22 cellular contexts compared by ENCODE assay signal in the genomic region with DNA sequence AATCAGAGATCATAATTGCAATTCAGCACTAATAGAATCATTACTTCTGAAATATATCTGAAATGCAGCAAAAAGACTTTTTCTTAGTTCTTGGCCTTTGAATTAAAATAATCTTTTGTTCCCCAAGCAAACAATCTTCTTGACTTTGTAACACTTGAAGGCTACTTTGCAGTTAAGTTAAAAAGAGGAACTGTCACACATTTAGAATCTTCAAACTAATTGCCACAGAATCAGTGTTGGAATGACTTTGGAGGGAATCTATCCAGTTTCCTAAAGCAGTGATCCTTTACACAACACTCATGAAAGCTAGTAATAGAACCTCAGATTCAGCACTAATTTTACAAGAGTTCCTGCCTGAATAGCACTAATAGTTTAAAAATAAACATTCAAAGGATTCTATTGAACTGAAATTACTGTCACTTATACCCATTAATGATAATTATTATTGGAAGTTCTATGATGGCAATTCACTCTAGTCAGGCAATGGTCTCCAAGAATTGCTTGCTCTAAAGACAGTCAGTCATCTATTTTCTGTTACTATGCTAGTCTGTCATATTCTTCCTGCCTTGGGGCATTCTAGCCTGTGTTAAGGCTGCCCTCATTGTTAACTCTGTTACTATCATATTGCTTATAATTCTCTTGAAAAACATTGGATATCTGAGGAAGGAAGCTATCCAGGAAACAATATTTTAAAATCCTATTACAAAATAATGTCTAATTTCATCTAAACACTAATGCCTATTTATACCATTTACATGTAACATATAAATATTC.
"Had no signal": no experiment of that assay in that cellular context is flagged by ENCODE, and none has a peak within 500 bp of the region (broad histone marks: within the 10 kb centered on the region; RNA-seq: fewer than 3 reads in every experiment).

No MANE protein-coding gene starts in this region.

- H3K4me1 Mint-ChIP-seq: activated B cell treated with CpG ODN at 0.5 μM for 24 hours, nephron progenitor cell had no signal

- H3K36me3 ChIP-seq: cardiac muscle cell, thyroid gland had no signal

- H3K27ac ChIP-seq: cardiac muscle cell, thyroid gland had no signal

- H3K4me3 Mint-ChIP-seq: activated B cell treated with CpG ODN at 0.5 μM for 24 hours; activated CD4-positive, alpha-beta memory T cell treated with anti-CD3 and anti-CD28 coated beads for 36 hours; activated naive CD8-positive, alpha-beta T cell; activated T-helper 1 cell treated with anti-CD3 and anti-CD28 coated beads, Interleukin-12 subunit alpha, Interleukin-12 subunit beta, Interleukin-2, Interleukin-4 antibody, amounts not matched to agents 30 ng/mL and 10 ng/mL and 1 ng/mL, durations not matched to agents 14 hours and 24 hours and 36 hours; dendritic cell treated with granulocyte-macrophage colony-stimulating factor and Interleukin-4, amounts not matched to agents 40 ng/mL and 50 ng/mL, for 4 days; nephron progenitor cell had no signal

- ATAC-seq: left lobe of liver had no signal

- H3K27me3 ChIP-seq: cardiac muscle cell, thyroid gland had no signal

- H3K9me3 ChIP-seq: thyroid gland had no signal

- FAIRE-seq: endothelial cell of umbilical vein, kidney had no signal

- H3K4me3 ChIP-seq: cardiac muscle cell, thyroid gland had no signal

- H3K9me3 Mint-ChIP-seq: activated B cell treated with CpG ODN at 0.5 μM for 24 hours; activated CD4-positive, alpha-beta memory T cell treated with anti-CD3 and anti-CD28 coated beads for 36 hours; activated T-helper 1 cell treated with anti-CD3 and anti-CD28 coated beads, Interleukin-12 subunit alpha, Interleukin-12 subunit beta, Interleukin-2, Interleukin-4 antibody, amounts not matched to agents 30 ng/mL and 10 ng/mL and 1 ng/mL, durations not matched to agents 14 hours and 24 hours and 36 hours; dendritic cell treated with granulocyte-macrophage colony-stimulating factor and Interleukin-4, amounts not matched to agents 40 ng/mL and 50 ng/mL, for 4 days; nephron progenitor cell had no signal

- H3K36me3 Mint-ChIP-seq: activated CD4-positive, alpha-beta memory T cell treated with anti-CD3 and anti-CD28 coated beads for 36 hours; activated naive CD8-positive, alpha-beta T cell had no signal

- DNase-seq: activated B cell treated with CpG ODN at 0.5 μM for 24 hours; activated CD4-positive, alpha-beta memory T cell treated with anti-CD3 and anti-CD28 coated beads for 36 hours; activated CD4-positive, alpha-beta T cell treated with anti-CD3 and anti-CD28 coated beads for 4 hours; activated gamma-delta T cell treated with Interleukin-2 at 50 U/mL for 16 hours; activated T-cell treated with anti-CD3 and anti-CD28 coated beads for 4 hours; effector memory CD4-positive, alpha-beta T cell; head of caudate nucleus; kidney; midbrain; nephron progenitor cell; nucleus accumbens; stimulated activated CD4-positive, alpha-beta T cell treated with anti-CD3 and anti-CD28 coated beads, Interleukin-12 subunit alpha, Interleukin-12 subunit beta, amount 100 ng/mL, for 4 hours; stimulated activated CD4-positive, alpha-beta T cell treated with anti-CD3 and anti-CD28 coated beads, Interleukin-1b, Interleukin-23, amount 100 ng/mL, for 48 hours; stimulated activated CD8-positive, alpha-beta memory T cell treated with anti-CD3 and anti-CD28 coated beads, Interleukin-4, amount 100 ng/mL, for 48 hours; stimulated activated naive CD4-positive, alpha-beta T cell treated with Interleukin-2 at 50 U/mL for 16 hours; thyroid gland had no signal

- H3K27ac Mint-ChIP-seq: activated B cell treated with CpG ODN at 0.5 μM for 24 hours; activated CD4-positive, alpha-beta memory T cell treated with anti-CD3 and anti-CD28 coated beads for 36 hours; activated naive CD8-positive, alpha-beta T cell; activated T-helper 1 cell treated with anti-CD3 and anti-CD28 coated beads, Interleukin-12 subunit alpha, Interleukin-12 subunit beta, Interleukin-2, Interleukin-4 antibody, amounts not matched to agents 30 ng/mL and 10 ng/mL and 1 ng/mL, durations not matched to agents 14 hours and 24 hours and 36 hours; dendritic cell treated with granulocyte-macrophage colony-stimulating factor and Interleukin-4, amounts not matched to agents 40 ng/mL and 50 ng/mL, for 4 days; nephron progenitor cell had no signal

- H3K4me1 ChIP-seq: thyroid gland had no signal

- H3K27me3 Mint-ChIP-seq: activated B cell treated with CpG ODN at 0.5 μM for 24 hours; activated CD4-positive, alpha-beta memory T cell treated with anti-CD3 and anti-CD28 coated beads for 36 hours; activated naive CD8-positive, alpha-beta T cell; dendritic cell treated with granulocyte-macrophage colony-stimulating factor and Interleukin-4, amounts not matched to agents 40 ng/mL and 50 ng/mL, for 4 days had no signal
